In the genomic region with DNA sequence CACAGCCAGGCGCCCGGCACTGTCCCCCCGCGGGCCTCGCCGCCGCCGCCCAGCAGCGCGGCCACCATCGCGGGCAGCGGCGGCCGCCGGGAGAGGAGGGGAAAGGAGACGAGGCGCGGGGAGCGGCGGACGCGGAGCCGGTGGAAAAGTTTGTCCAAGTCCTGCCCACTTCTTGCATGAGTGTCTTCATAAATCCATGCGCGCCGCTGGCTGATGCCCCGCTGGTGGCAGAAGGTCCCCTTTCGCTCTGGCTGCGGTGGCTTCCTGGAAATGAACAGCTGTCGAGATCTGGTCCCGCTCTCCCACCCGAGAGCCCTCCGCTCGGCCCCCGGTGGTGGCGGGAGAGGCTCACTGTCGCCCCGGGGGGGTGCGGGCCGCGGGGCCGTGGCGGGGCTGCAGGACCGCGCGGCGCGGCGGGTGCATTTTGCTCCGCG, we compare ENCODE assay signal across 8 cellular contexts. TPM values are rescaled to one million over a fixed set of nuclear protein-coding genes. Genes with fewer than 3 reads are reported as not detected.
DNase-seq lines count a peak whose midpoint lies in the region; ATAC-seq and TF ChIP-seq lines count a peak whose summit lies in the region.

No MANE protein-coding gene starts in this region.

- H3K4me1 Mint-ChIP-seq in activated naive CD8-positive, alpha-beta T cell treated with anti-CD3 and anti-CD28 coated beads, Interleukin-2, amount 10 ng/mL, durations not matched to agents 7 days and 5 days, result peaks cover 8% of the 10 kb centered on the region

- no peak overlapping the region for H3K27ac Mint-ChIP-seq in activated naive CD8-positive, alpha-beta T cell treated with anti-CD3 and anti-CD28 coated beads, Interleukin-2, amount 10 ng/mL, durations not matched to agents 7 days and 5 days

- no peaks in the 10 kb centered on the region for H3K27me3 ChIP-seq in right cardiac atrium (ENCODE audit: control insufficient read depth, insufficient read depth)

- POLR2A ChIA-PET in activated naive CD8-positive, alpha-beta T cell treated with anti-CD3 and anti-CD28 coated beads, Interleukin-2, amount 10 ng/mL, durations not matched to agents 7 days and 5 days (lab: Charles Lee), result no interaction called here

- H3K27me3 Mint-ChIP-seq in activated naive CD8-positive, alpha-beta T cell treated with anti-CD3 and anti-CD28 coated beads, Interleukin-2, amount 10 ng/mL, durations not matched to agents 7 days and 5 days, result peaks cover 43% of the 10 kb centered on the region

- ATAC-seq in GM21737 (IDR thresholded peaks at IDR 0.05; ENCODE audit: unreplicated experiment) (peak; percentile 4), right cardiac atrium (no peak), sciatic nerve (no peak)
- peak; percentile 2 for ATAC-seq in activated naive CD8-positive, alpha-beta T cell treated with anti-CD3 and anti-CD28 coated beads, Interleukin-2, amount 10 ng/mL, durations not matched to agents 7 days and 5 days (ENCODE audit: low read depth)

- H3K4me1 ChIP-seq in right cardiac atrium (ENCODE audit: control insufficient read depth, insufficient read depth, low read length), result no peaks in the 10 kb centered on the region

- H3K27ac ChIP-seq in C4-2B (peak overlapping the region; percentile 43), right cardiac atrium (ENCODE audit: low read length) (peak overlapping the region; percentile 89)

- no peaks in the 10 kb centered on the region for H3K9me3 ChIP-seq in right cardiac atrium (ENCODE audit: control insufficient read depth, low read length)

- peak overlapping the region; percentile 95 for H3K4me3 ChIP-seq in right cardiac atrium (ENCODE audit: low read length)

- H3K4me3 Mint-ChIP-seq in activated naive CD8-positive, alpha-beta T cell treated with anti-CD3 and anti-CD28 coated beads, Interleukin-2, amount 10 ng/mL, durations not matched to agents 7 days and 5 days, result peak overlapping the region; percentile 57

- no peaks in the 10 kb centered on the region for H3K36me3 Mint-ChIP-seq in activated naive CD8-positive, alpha-beta T cell treated with anti-CD3 and anti-CD28 coated beads, Interleukin-2, amount 10 ng/mL, durations not matched to agents 7 days and 5 days

- peaks cover 2% of the 10 kb centered on the region for H3K9me3 Mint-ChIP-seq in activated naive CD8-positive, alpha-beta T cell treated with anti-CD3 and anti-CD28 coated beads, Interleukin-2, amount 10 ng/mL, durations not matched to agents 7 days and 5 days

- DNase-seq in NCI-H2171 treated with DMSO at 0.1 percent for 48 hours (lab: John Stamatoyannopoulos, UW) (peak; percentile 61), right cardiac atrium (peak; percentile 58 to 87 (median 87)), sciatic nerve (ENCODE audit: low spot score) (peak; percentile 80), kidney glomerular epithelial cell (lab: John Stamatoyannopoulos, UW) (no peak), OCI-M2 (lab: John Stamatoyannopoulos, UW; ENCODE audit: unreplicated experiment) (no peak)
- peak; percentile 67 for DNase-seq in activated naive CD8-positive, alpha-beta T cell treated with anti-CD3 and anti-CD28 coated beads, Interleukin-2, amount 10 ng/mL, durations not matched to agents 7 days and 5 days

- TF ChIP-seq CTCF in C4-2B (conservative IDR thresholded peaks at IDR 0.05), result peak; percentile 1; the same call in 1 of the 2 replicates

- intact Hi-C loops in right cardiac atrium (cut with DNase I), result loop anchor here in 2 of 4 donors (5.0 to 10.0 kb wide), 3 partner anchors 312 to 462 kb away; no protein-coding TSS in a partner anchor
- intact Hi-C loops in sciatic nerve (cut with DNase I), result no loop called here

- under 1% methylated on average over 52 of the region's 52 CpGs for WGBS in right cardiac atrium

RNA-seq across cellular contexts. Expression of a gene that starts 0.6 kb away (rescaled TPM):
- total RNA-seq in activated naive CD8-positive, alpha-beta T cell treated with anti-CD3 and anti-CD28 coated beads, Interleukin-2, amount 10 ng/mL, durations not matched to agents 7 days and 5 days, result under 1 TPM; 0.61 to 0.68 TPM
- total RNA-seq in right cardiac atrium (10 to 100 TPM; 17.8 to 44.8 (median 30.6) TPM), sciatic nerve (47.5 TPM)
- 16.6 TPM for polyA plus RNA-seq in right cardiac atrium

Comparison
In these comparisons a context has a peak if more than half of its experiments do, and no peak if none do; other contexts are left out.
1. ATAC-seq: peak in GM21737 (single experiment) and activated naive CD8-positive, alpha-beta T cell treated with anti-CD3 and anti-CD28 coated beads, Interleukin-2, amount 10 ng/mL, durations not matched to agents 7 days and 5 days (single experiment); none in right cardiac atrium (0 of 2) and sciatic nerve (single experiment).
2. DNase-seq: peak in NCI-H2171 treated with DMSO at 0.1 percent for 48 hours (single experiment), activated naive CD8-positive, alpha-beta T cell treated with anti-CD3 and anti-CD28 coated beads, Interleukin-2, amount 10 ng/mL, durations not matched to agents 7 days and 5 days (single experiment), right cardiac atrium (3 of 3) and sciatic nerve (single experiment); none in kidney glomerular epithelial cell (single experiment) and OCI-M2 (single experiment).
3. RNA of a gene that starts 0.6 kb away (total RNA-seq): 47.5 TPM in sciatic nerve (single experiment) and 17.8 to 44.8 TPM in right cardiac atrium; 0.61 to 0.68 TPM in activated naive CD8-positive, alpha-beta T cell treated with anti-CD3 and anti-CD28 coated beads, Interleukin-2, amount 10 ng/mL, durations not matched to agents 7 days and 5 days; every median in the first group is over 10 times any median in the second.